25 cellular contexts compared by ENCODE assay signal in the genomic region with DNA sequence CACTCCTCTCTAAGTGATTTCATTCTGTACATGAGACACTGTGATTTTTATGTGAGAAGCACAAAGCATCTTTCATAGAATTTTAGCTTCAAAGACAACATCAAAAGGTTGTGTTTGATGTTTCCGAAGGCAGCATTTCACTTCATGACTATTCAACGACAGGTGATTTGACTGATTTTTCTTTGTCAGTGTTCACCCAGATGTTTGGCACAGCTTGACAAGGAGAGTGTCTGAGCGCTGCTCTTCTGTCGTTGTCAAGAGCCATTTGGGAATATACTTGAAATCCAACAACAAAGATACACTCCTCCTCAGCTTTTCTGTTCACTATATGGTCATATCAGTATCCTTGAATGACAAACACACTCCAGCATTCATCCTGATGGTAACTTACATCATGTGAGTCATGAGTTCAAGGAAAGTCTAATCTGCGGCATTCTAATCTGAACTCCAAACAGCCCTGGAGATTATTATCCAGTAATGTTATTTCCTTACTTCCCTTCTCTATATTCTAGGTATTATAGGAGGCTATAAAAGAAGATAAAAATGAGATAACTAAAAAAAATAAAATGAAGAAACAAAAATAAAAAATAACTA. TPM values are rescaled to one million over a fixed set of nuclear protein-coding genes. Genes with fewer than 3 reads are reported as not detected.
"Had no signal": no experiment of that assay in that cellular context is flagged by ENCODE, and none has a peak within 500 bp of the region (broad histone marks: within the 10 kb centered on the region; RNA-seq: fewer than 3 reads in every experiment).

No MANE protein-coding gene starts in this region.

- H3K27me3 Mint-ChIP-seq: memory B cell; natural killer cell treated with Interleukin-12 subunit alpha and Interleukin-12 subunit beta and Interleukin-15 and Interleukin-18, amount 100 ng/mL, for 72 hours; stimulated activated naive B cell treated with anti-CD40 and anti-IgM and Interleukin-4, amounts not matched to agents 10 μg/mL and 1 μg/mL and 100 μg/mL, for 72 hours; stimulated activated naive CD8-positive, alpha-beta T cell treated with anti-CD3 and anti-CD28 coated beads, Interleukin-15, amount 100 ng/mL, for 72 hours had no signal

- DNase-seq: effector memory CD4-positive, alpha-beta T cell; esophagus squamous epithelium; foreskin fibroblast; glutamatergic neuron; kidney; left cardiac atrium; left ventricle myocardium inferior; lower lobe of right lung; posterior cingulate gyrus; spleen; stimulated activated CD4-positive, alpha-beta T cell treated with anti-CD3 and anti-CD28 coated beads, Interleukin-15, amount 100 ng/mL, for 24 hours; stimulated activated CD4-positive, alpha-beta T cell treated with anti-CD3 and anti-CD28 coated beads, Interleukin-1b, Interleukin-23, amount 100 ng/mL, for 48 hours; stimulated activated CD4-positive, alpha-beta T cell treated with anti-CD3 and anti-CD28 coated beads, Interleukin-4, amount 100 ng/mL, for 24 hours; stimulated activated naive B cell treated with anti-CD40 and anti-IgM and Interleukin-4, amounts not matched to agents 10 μg/mL and 1 μg/mL and 100 μg/mL, for 72 hours; stimulated activated naive CD8-positive, alpha-beta T cell treated with anti-CD3 and anti-CD28 coated beads, Interleukin-15, amount 100 ng/mL, for 72 hours; testis; upper lobe of right lung had no signal

- H3K36me3 ChIP-seq: esophagus squamous epithelium, gastroesophageal sphincter, left ventricle myocardium inferior, lower lobe of right lung, spleen, tibial nerve, upper lobe of right lung, vagina had no signal

- H3K27ac Mint-ChIP-seq: memory B cell; mesothelial cell of epicardium; natural killer cell treated with Interleukin-12 subunit alpha and Interleukin-12 subunit beta and Interleukin-15 and Interleukin-18, amount 100 ng/mL, for 72 hours; stimulated activated naive B cell treated with anti-CD40 and anti-IgM and Interleukin-4, amounts not matched to agents 10 μg/mL and 1 μg/mL and 100 μg/mL, for 72 hours; stimulated activated naive CD8-positive, alpha-beta T cell treated with anti-CD3 and anti-CD28 coated beads, Interleukin-15, amount 100 ng/mL, for 72 hours had no signal

- H3K36me3 Mint-ChIP-seq: memory B cell; mesothelial cell of epicardium; natural killer cell treated with Interleukin-12 subunit alpha and Interleukin-12 subunit beta and Interleukin-15 and Interleukin-18, amount 100 ng/mL, for 72 hours; stimulated activated naive B cell treated with anti-CD40 and anti-IgM and Interleukin-4, amounts not matched to agents 10 μg/mL and 1 μg/mL and 100 μg/mL, for 72 hours had no signal

- H3K4me3 Mint-ChIP-seq: memory B cell; mesothelial cell of epicardium; natural killer cell treated with Interleukin-12 subunit alpha and Interleukin-12 subunit beta and Interleukin-15 and Interleukin-18, amount 100 ng/mL, for 72 hours; stimulated activated naive B cell treated with anti-CD40 and anti-IgM and Interleukin-4, amounts not matched to agents 10 μg/mL and 1 μg/mL and 100 μg/mL, for 72 hours; stimulated activated naive CD8-positive, alpha-beta T cell treated with anti-CD3 and anti-CD28 coated beads, Interleukin-15, amount 100 ng/mL, for 72 hours had no signal

- ATAC-seq: gastroesophageal sphincter; left cardiac atrium; lower lobe of right lung; natural killer cell treated with Interleukin-12 subunit alpha and Interleukin-12 subunit beta and Interleukin-15 and Interleukin-18, amount 100 ng/mL, for 72 hours; sciatic nerve; stimulated activated naive B cell treated with anti-CD40 and anti-IgM and Interleukin-4, amounts not matched to agents 10 μg/mL and 1 μg/mL and 100 μg/mL, for 72 hours; stimulated activated naive CD8-positive, alpha-beta T cell treated with anti-CD3 and anti-CD28 coated beads, Interleukin-15, amount 100 ng/mL, for 72 hours; upper lobe of right lung had no signal

- H3K4me3 ChIP-seq: esophagus squamous epithelium, gastroesophageal sphincter, left ventricle myocardium inferior, lower lobe of right lung, spleen, testis, tibial nerve, upper lobe of right lung, vagina had no signal

- H3K27ac ChIP-seq: esophagus squamous epithelium, gastroesophageal sphincter, left ventricle myocardium inferior, lower lobe of right lung, spleen, testis, tibial nerve, upper lobe of right lung, vagina had no signal

- H3K4me1 Mint-ChIP-seq: memory B cell; mesothelial cell of epicardium; stimulated activated naive B cell treated with anti-CD40 and anti-IgM and Interleukin-4, amounts not matched to agents 10 μg/mL and 1 μg/mL and 100 μg/mL, for 72 hours; stimulated activated naive CD8-positive, alpha-beta T cell treated with anti-CD3 and anti-CD28 coated beads, Interleukin-15, amount 100 ng/mL, for 72 hours had no signal

- H3K27me3 ChIP-seq: esophagus squamous epithelium, gastroesophageal sphincter, spleen, testis, tibial nerve, upper lobe of right lung, vagina had no signal

RNA-seq across cellular contexts. Expression of gene ST6GAL2, which starts 45.9 kb away (rescaled TPM):
- total RNA-seq: natural killer cell treated with Interleukin-12 subunit alpha and Interleukin-12 subunit beta and Interleukin-15 and Interleukin-18, amount 100 ng/mL, for 72 hours; pulmonary artery endothelial cell; sciatic nerve; tibial nerve had no signal
